In genomic region chr15:90862487-90862886, GRCh38 we compare ENCODE assay signal across 15 cellular contexts. TPM values are rescaled to one million over a fixed set of nuclear protein-coding genes. Genes with fewer than 3 reads are reported as not detected.
DNase-seq lines count a peak whose midpoint lies in the region; TF ChIP-seq lines count a peak whose summit lies in the region.
"Had no signal": no experiment of that assay in that cellular context is flagged by ENCODE, and none has a peak within 500 bp of the region (broad histone marks: within the 10 kb centered on the region; RNA-seq: fewer than 3 reads in every experiment).

No MANE protein-coding gene starts in this region.

- no peaks in the 10 kb centered on the region for H3K79me2 ChIP-seq in trophoblast cell (ENCODE audit: control insufficient read depth, insufficient read depth, low read length, poor library complexity)

- H3K18ac ChIP-seq in trophoblast cell (ENCODE audit: low read length): no peak overlapping the region

- H3K9me3 ChIP-seq in HEK293 (ENCODE audit: control insufficient read depth, insufficient read depth, low read depth, low read length): no peaks in the 10 kb centered on the region
- H3K9me3 ChIP-seq in trophoblast cell (ENCODE audit: insufficient read depth, low read depth, low read length): no peaks in the 10 kb centered on the region

- H2BK5ac ChIP-seq in trophoblast cell (ENCODE audit: low read depth, low read length, poor library complexity): no peak overlapping the region

- H3K14ac ChIP-seq in trophoblast cell (ENCODE audit: low read length): no peak overlapping the region

- no peak overlapping the region for H4K12ac ChIP-seq in trophoblast cell (ENCODE audit: low read depth, low read length)

- POLR2A ChIA-PET in HEK293 (lab: Yijun Ruan, JAX): no interaction called here

- no peak overlapping the region for H2BK120ac ChIP-seq in trophoblast cell (ENCODE audit: insufficient read depth, low read length, poor library complexity)

- H3K4me1 ChIP-seq in HEK293 (ENCODE audit: control insufficient read depth, insufficient read depth, low read length): peaks cover 20% of the 10 kb centered on the region
- peaks cover 11 to 15% of the 10 kb centered on the region in 2 experiments for H3K4me1 ChIP-seq in trophoblast cell (ENCODE audit: control insufficient read depth in 1 of 2, insufficient read depth in 2 of 2, low read length in 2 of 2)

- peaks cover 8% of the 10 kb centered on the region for H3K79me1 ChIP-seq in trophoblast cell (ENCODE audit: low read length)

- no CpG with 5 or more reads among the region's 6 CpGs for WGBS in trophoblast cell (ENCODE audit: extremely low coverage, insufficient coverage, insufficient read length)

- peaks cover 2% of the 10 kb centered on the region for H3K36me3 Mint-ChIP-seq in activated CD4-positive, alpha-beta T cell treated with anti-CD3 and anti-CD28 coated beads, Interleukin-2, amount 10 ng/mL, durations not matched to agents 24 days and 14 days (ENCODE audit: low read depth)
- H3K36me3 Mint-ChIP-seq in activated T-helper 2 cell treated with anti-CD3 and anti-CD28 coated beads, Interferon-gamma antibody, Interleukin-2, Interleukin-4, amounts not matched to agents 10 μg/mL and 5 μg/mL and 100 μg/mL, durations not matched to agents 14 hours and 24 hours and 36 hours (ENCODE audit: low read depth): no peaks in the 10 kb centered on the region

- no peak overlapping the region for H3K23ac ChIP-seq in trophoblast cell (ENCODE audit: low read length)

- intact Hi-C loops in activated CD4-positive, alpha-beta T cell treated with anti-CD3 and anti-CD28 coated beads, Interleukin-2, amount 10 ng/mL, durations not matched to agents 24 days and 14 days (cut with micrococcal nuclease): no loop called here
- intact Hi-C loops in activated T-helper 2 cell treated with anti-CD3 and anti-CD28 coated beads, Interferon-gamma antibody, Interleukin-2, Interleukin-4, amounts not matched to agents 10 μg/mL and 5 μg/mL and 100 μg/mL, durations not matched to agents 14 hours and 24 hours and 36 hours (cut with micrococcal nuclease): no loop called here

- H3K27me3 Mint-ChIP-seq in activated CD4-positive, alpha-beta T cell treated with anti-CD3 and anti-CD28 coated beads, Interleukin-2, amount 10 ng/mL, durations not matched to agents 24 days and 14 days: no peaks in the 10 kb centered on the region
- H3K27me3 Mint-ChIP-seq in activated T-helper 2 cell treated with anti-CD3 and anti-CD28 coated beads, Interferon-gamma antibody, Interleukin-2, Interleukin-4, amounts not matched to agents 10 μg/mL and 5 μg/mL and 100 μg/mL, durations not matched to agents 14 hours and 24 hours and 36 hours (ENCODE audit: low read depth): no peaks in the 10 kb centered on the region

- no peak overlapping the region for H3K9ac ChIP-seq in trophoblast cell (ENCODE audit: low read length)

- DNase-seq in activated CD4-positive, alpha-beta T cell treated with anti-CD3 and anti-CD28 coated beads, Interleukin-2, amount 10 ng/mL, durations not matched to agents 24 days and 14 days: no peak
- DNase-seq in activated CD4-positive, alpha-beta T cell treated with anti-CD3 and anti-CD28 coated beads for 1 hour: no peak
- DNase-seq in activated T-helper 2 cell treated with anti-CD3 and anti-CD28 coated beads, Interferon-gamma antibody, Interleukin-2, Interleukin-4, amounts not matched to agents 10 μg/mL and 5 μg/mL and 100 μg/mL, durations not matched to agents 14 hours and 24 hours and 36 hours (ENCODE audit: low spot score): no peak
- DNase-seq in trophoblast cell (no peak), LoVo (ENCODE audit: low spot score) (no peak), T-helper 2 cell (no peak), SW 1271 (lab: John Stamatoyannopoulos, UW) (no peak)
- DNase-seq: COR-L47, MM.1S, NCI-H1092 treated with DMSO at 0.1 percent for 48 hours, NCI-H1694, NCI-H524, Right ventricle myocardium superior had no signal

- H3K36me3 ChIP-seq in HEK293 (ENCODE audit: control insufficient read depth in 2 of 2, insufficient read depth in 1 of 2, low read length in 2 of 2) (no peaks in the 10 kb centered on the region), trophoblast cell (ENCODE audit: control insufficient read depth in 1 of 2, insufficient read depth in 2 of 2, low read length in 2 of 2) (no peaks in the 10 kb centered on the region)

- CTCF ChIA-PET in HEK293 (lab: Yijun Ruan, JAX): no interaction called here

- no peak overlapping the region for H3K4me3 Mint-ChIP-seq in activated CD4-positive, alpha-beta T cell treated with anti-CD3 and anti-CD28 coated beads, Interleukin-2, amount 10 ng/mL, durations not matched to agents 24 days and 14 days
- no peak overlapping the region for H3K4me3 Mint-ChIP-seq in activated T-helper 2 cell treated with anti-CD3 and anti-CD28 coated beads, Interferon-gamma antibody, Interleukin-2, Interleukin-4, amounts not matched to agents 10 μg/mL and 5 μg/mL and 100 μg/mL, durations not matched to agents 14 hours and 24 hours and 36 hours (ENCODE audit: low read depth)
- H3K4me3 Mint-ChIP-seq: GM23338 had no signal

- no peak overlapping the region for H3K4me2 ChIP-seq in trophoblast cell (ENCODE audit: low read length)
- H3K4me2 ChIP-seq: GM23338 had no signal

- no peak overlapping the region for H4K8ac ChIP-seq in trophoblast cell (ENCODE audit: low read depth, low read length)

- TF ChIP-seq CTCF in HEK293 (tag by site-specific recombination; IDR thresholded peaks at IDR 0.05): no peak

- peaks cover 55% of the 10 kb centered on the region for H3K4me1 Mint-ChIP-seq in activated CD4-positive, alpha-beta T cell treated with anti-CD3 and anti-CD28 coated beads, Interleukin-2, amount 10 ng/mL, durations not matched to agents 24 days and 14 days
- H3K4me1 Mint-ChIP-seq in activated T-helper 2 cell treated with anti-CD3 and anti-CD28 coated beads, Interferon-gamma antibody, Interleukin-2, Interleukin-4, amounts not matched to agents 10 μg/mL and 5 μg/mL and 100 μg/mL, durations not matched to agents 14 hours and 24 hours and 36 hours (ENCODE audit: low read depth): peaks cover 47% of the 10 kb centered on the region

- H2AFZ ChIP-seq in trophoblast cell (ENCODE audit: insufficient read depth, low read length, poor library complexity): no peak overlapping the region
- H2AFZ ChIP-seq: GM23338 had no signal

- H2AK5ac ChIP-seq in trophoblast cell (ENCODE audit: low read length): no peak overlapping the region

- no peak overlapping the region for H3K4ac ChIP-seq in trophoblast cell (ENCODE audit: low read depth, low read length)

- H2BK12ac ChIP-seq in trophoblast cell (ENCODE audit: low read length): peak overlapping the region; percentile 51

- H3K4me3 ChIP-seq in HEK293 (ENCODE audit: low read depth, low read length): no peak overlapping the region
- no peak overlapping the region for H3K4me3 ChIP-seq in trophoblast cell (ENCODE audit: low read depth, low read length)
- H3K4me3 ChIP-seq: GM23338 had no signal

- no peaks in the 10 kb centered on the region for H3K9me3 Mint-ChIP-seq in activated CD4-positive, alpha-beta T cell treated with anti-CD3 and anti-CD28 coated beads, Interleukin-2, amount 10 ng/mL, durations not matched to agents 24 days and 14 days
- no peaks in the 10 kb centered on the region for H3K9me3 Mint-ChIP-seq in activated T-helper 2 cell treated with anti-CD3 and anti-CD28 coated beads, Interferon-gamma antibody, Interleukin-2, Interleukin-4, amounts not matched to agents 10 μg/mL and 5 μg/mL and 100 μg/mL, durations not matched to agents 14 hours and 24 hours and 36 hours
- H3K9me3 Mint-ChIP-seq: GM23338 had no signal

- H3K27ac Mint-ChIP-seq in activated CD4-positive, alpha-beta T cell treated with anti-CD3 and anti-CD28 coated beads, Interleukin-2, amount 10 ng/mL, durations not matched to agents 24 days and 14 days: peak overlapping the region; percentile 9
- peak overlapping the region; percentile 5 for H3K27ac Mint-ChIP-seq in activated T-helper 2 cell treated with anti-CD3 and anti-CD28 coated beads, Interferon-gamma antibody, Interleukin-2, Interleukin-4, amounts not matched to agents 10 μg/mL and 5 μg/mL and 100 μg/mL, durations not matched to agents 14 hours and 24 hours and 36 hours
- H3K27ac Mint-ChIP-seq: GM23338 had no signal

- H4K91ac ChIP-seq in trophoblast cell (ENCODE audit: low read depth, low read length): no peak overlapping the region

- H3K27ac ChIP-seq in HEK293 (ENCODE audit: extremely low read depth, low read depth, low read length) (no peak overlapping the region), trophoblast cell (ENCODE audit: low read depth, low read length) (no peak overlapping the region)

- no peaks in the 10 kb centered on the region for H3K27me3 ChIP-seq in trophoblast cell (ENCODE audit: insufficient read depth, low read length)

TF ChIP-seq in HEK293, 187 proteins besides CTCF, POLR2A, EP300 and RAD21 (continues in another document):
- TF ChIP-seq, protein P1, sequence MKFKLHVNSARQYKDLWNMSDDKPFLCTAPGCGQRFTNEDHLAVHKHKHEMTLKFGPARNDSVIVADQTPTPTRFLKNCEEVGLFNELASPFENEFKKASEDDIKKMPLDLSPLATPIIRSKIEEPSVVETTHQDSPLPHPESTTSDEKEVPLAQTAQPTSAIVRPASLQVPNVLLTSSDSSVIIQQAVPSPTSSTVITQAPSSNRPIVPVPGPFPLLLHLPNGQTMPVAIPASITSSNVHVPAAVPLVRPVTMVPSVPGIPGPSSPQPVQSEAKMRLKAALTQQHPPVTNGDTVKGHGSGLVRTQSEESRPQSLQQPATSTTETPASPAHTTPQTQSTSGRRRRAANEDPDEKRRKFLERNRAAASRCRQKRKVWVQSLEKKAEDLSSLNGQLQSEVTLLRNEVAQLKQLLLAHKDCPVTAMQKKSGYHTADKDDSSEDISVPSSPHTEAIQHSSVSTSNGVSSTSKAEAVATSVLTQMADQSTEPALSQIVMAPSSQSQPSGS (tag by site-specific recombination; IDR thresholded peaks at IDR 0.05; ENCODE audit: low read depth): peak; percentile 59

RNA-seq across cellular contexts. Expression of gene FURIN, which starts 5.9 kb away (rescaled TPM):
- total RNA-seq in activated CD4-positive, alpha-beta T cell treated with anti-CD3 and anti-CD28 coated beads, Interleukin-2, amount 10 ng/mL, durations not matched to agents 24 days and 14 days: 432 TPM in 2 replicates
- total RNA-seq in activated T-helper 2 cell treated with anti-CD3 and anti-CD28 coated beads, Interferon-gamma antibody, Interleukin-2, Interleukin-4, amounts not matched to agents 10 μg/mL and 5 μg/mL and 100 μg/mL, durations not matched to agents 14 hours and 24 hours and 36 hours: 564 and 570 TPM in 2 replicates
- 241 and 261 TPM in 2 replicates for polyA plus RNA-seq in trophoblast cell (2013)

RNA-seq across cellular contexts. Expression of gene FES, which starts 21.8 kb away (rescaled TPM):
- 32.5 and 33.7 TPM in 2 replicates for total RNA-seq in activated CD4-positive, alpha-beta T cell treated with anti-CD3 and anti-CD28 coated beads, Interleukin-2, amount 10 ng/mL, durations not matched to agents 24 days and 14 days
- total RNA-seq in activated T-helper 2 cell treated with anti-CD3 and anti-CD28 coated beads, Interferon-gamma antibody, Interleukin-2, Interleukin-4, amounts not matched to agents 10 μg/mL and 5 μg/mL and 100 μg/mL, durations not matched to agents 14 hours and 24 hours and 36 hours: 51.9 and 55.8 TPM in 2 replicates
- 11.0 and 11.7 TPM in 2 replicates for polyA plus RNA-seq in trophoblast cell (2013)

RNA-seq across cellular contexts. Expression of gene MAN2A2, which starts 40.6 kb away (rescaled TPM):
- 196 and 206 TPM in 2 replicates for total RNA-seq in activated CD4-positive, alpha-beta T cell treated with anti-CD3 and anti-CD28 coated beads, Interleukin-2, amount 10 ng/mL, durations not matched to agents 24 days and 14 days
- total RNA-seq in activated T-helper 2 cell treated with anti-CD3 and anti-CD28 coated beads, Interferon-gamma antibody, Interleukin-2, Interleukin-4, amounts not matched to agents 10 μg/mL and 5 μg/mL and 100 μg/mL, durations not matched to agents 14 hours and 24 hours and 36 hours: 200 and 201 TPM in 2 replicates
- polyA plus RNA-seq in trophoblast cell (2013): 21.0 and 22.3 TPM in 2 replicates
